Comparison of ENCODE assay signal across 8 cellular contexts in the genomic region with DNA sequence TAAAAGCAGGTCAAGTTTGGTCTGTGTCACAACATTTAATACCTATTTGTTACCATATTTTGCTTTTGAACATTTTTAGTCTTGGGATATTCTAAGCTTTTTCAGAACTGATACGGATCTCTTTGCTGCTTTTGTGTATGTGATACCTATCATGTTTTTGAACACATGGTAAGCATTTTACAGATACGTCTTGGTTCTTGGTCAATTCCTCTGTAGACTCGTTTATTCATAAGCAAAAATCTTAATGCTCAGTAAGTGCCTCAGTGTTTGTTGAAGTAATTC. TPM values are rescaled to one million over a fixed set of nuclear protein-coding genes. Genes with fewer than 3 reads are reported as not detected.
DNase-seq lines count a peak whose midpoint lies in the region; ATAC-seq and TF ChIP-seq lines count a peak whose summit lies in the region.

No MANE protein-coding gene starts in this region.

- peaks cover 43% of the 10 kb centered on the region for H3K36me3 ChIP-seq in HUES6 (ENCODE audit: control insufficient read depth, insufficient read depth, low read length)
- no peaks in the 10 kb centered on the region for H3K36me3 ChIP-seq in mucosa of descending colon (ENCODE audit: low read depth)

- H3K36me3 Mint-ChIP-seq in brain: peaks cover 44% of the 10 kb centered on the region

- DNase-seq in AG09309 (ENCODE audit: low read depth) (no peak), mucosa of descending colon (no peak), superior temporal gyrus (ENCODE audit: extremely low spot score) (no peak), kidney tubule cell (ENCODE audit: low spot score) (no peak), cerebellum (ENCODE audit: low spot score) (no peak), activated gamma-delta T cell (lab: John Stamatoyannopoulos, UW) (no peak)

- peak overlapping the region; percentile 97 to 100 (median 100) for H3K27ac Mint-ChIP-seq in brain

- intact Hi-C loops in mucosa of descending colon (cut with DNase I, micrococcal nuclease): no loop called here

- peak overlapping the region; percentile 79 for H3K4me3 ChIP-seq in AG09309 (ENCODE audit: control insufficient read depth, low read depth, low read length)
- peak overlapping the region; percentile 80 for H3K4me3 ChIP-seq in HUES6 (ENCODE audit: low read depth, low read length)
- peak overlapping the region; percentile 48 for H3K4me3 ChIP-seq in mucosa of descending colon

- peaks cover 4% of the 10 kb centered on the region for H3K4me1 ChIP-seq in HUES6 (ENCODE audit: control insufficient read depth, insufficient read depth, low read length)
- no peaks in the 10 kb centered on the region for H3K4me1 ChIP-seq in mucosa of descending colon (ENCODE audit: low read depth)

- no peak for TF ChIP-seq CTCF in AG09309 (IDR thresholded peaks at IDR 0.05; ENCODE audit: control insufficient read depth, insufficient read depth, low read depth, low read length, missing control alignments)
- no peak for TF ChIP-seq CTCF in brain (conservative IDR thresholded peaks at IDR 0.05)
- TF ChIP-seq CTCF in mucosa of descending colon (IDR thresholded peaks at IDR 0.05): no peak

- no peaks in the 10 kb centered on the region for H3K27me3 ChIP-seq in HUES6 (ENCODE audit: control insufficient read depth, insufficient read depth, low read length)

- peak overlapping the region; percentile 84 for H3K27ac ChIP-seq in HUES6 (ENCODE audit: low read depth, low read length)

- peak overlapping the region; percentile 92 for H3K9ac ChIP-seq in HUES6 (ENCODE audit: low read length)

- ATAC-seq in mucosa of descending colon: no peak

- H3K4me3 Mint-ChIP-seq in brain: peak overlapping the region; percentile 89 to 100 (median 99)

- H3K9me3 Mint-ChIP-seq in brain: peaks cover 0 to 6% (median 0%) of the 10 kb centered on the region in 5 experiments

- H3K9me3 ChIP-seq in HUES6 (ENCODE audit: control insufficient read depth, insufficient read depth, low read depth, low read length): no peaks in the 10 kb centered on the region
- H3K9me3 ChIP-seq in mucosa of descending colon: no peaks in the 10 kb centered on the region

- H3K27me3 Mint-ChIP-seq in brain: peaks cover 10% of the 10 kb centered on the region

- H3K4me1 Mint-ChIP-seq in brain: peaks cover 37% of the 10 kb centered on the region

RNA-seq across cellular contexts. Expression of a gene that starts 0.6 kb away (rescaled TPM):
- polyA plus RNA-seq in brain (ENCODE audit: insufficient read depth, low read depth, low replicate concordance): 18.9 TPM
- total RNA-seq in mucosa of descending colon (10 to 100 TPM; 23.1 to 33.3 (median 25.3) TPM), cerebellum (56.8 TPM)

RNA-seq across cellular contexts. Expression of a gene that starts 48.6 kb away (rescaled TPM):
- polyA plus RNA-seq in brain (ENCODE audit: insufficient read depth, low read depth, low replicate concordance): 11.9 TPM
- 10 to 100 TPM in 2 of 3 donors, 1 to 10 TPM in 1; 9.7 to 14.9 (median 14.3) TPM for total RNA-seq in mucosa of descending colon
- total RNA-seq in cerebellum: 27.8 TPM
